Comparison of ENCODE assay signal across 9 cellular contexts in the genomic region with DNA sequence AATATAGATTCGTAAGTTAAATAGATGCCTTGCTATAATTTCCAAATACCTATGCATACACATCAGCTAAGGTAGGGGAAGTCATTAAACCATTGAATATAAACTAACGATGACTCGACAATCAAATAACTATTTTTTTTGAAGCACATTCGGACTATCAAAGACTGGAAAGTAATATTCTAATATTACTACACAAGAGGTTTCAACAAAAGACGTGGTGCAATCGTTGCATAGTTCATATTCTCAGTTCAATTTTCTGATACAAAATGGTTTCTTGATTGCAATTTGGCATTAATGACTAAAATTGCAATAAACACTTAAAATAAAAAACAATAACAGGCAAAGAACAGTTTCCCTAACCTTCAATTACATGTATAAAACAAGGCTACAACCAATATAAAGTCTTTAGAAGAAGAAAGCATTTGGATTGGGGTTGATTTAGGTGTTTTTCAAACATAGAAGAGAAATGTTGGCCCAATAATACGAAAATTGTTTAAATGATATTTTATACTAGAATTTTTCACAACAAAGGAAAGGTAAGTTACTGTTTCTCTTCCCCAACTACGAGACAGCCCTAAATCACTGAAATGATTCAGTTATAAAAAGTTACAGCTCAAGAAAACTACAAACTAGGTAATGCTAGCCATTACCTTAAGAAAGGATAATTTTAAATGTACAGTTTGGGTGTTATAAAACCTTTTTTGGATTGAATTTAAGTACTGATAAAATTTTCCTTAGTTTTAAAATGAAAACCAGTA. TPM values are rescaled to one million over a fixed set of nuclear protein-coding genes. Genes with fewer than 3 reads are reported as not detected.
DNase-seq lines count a peak whose midpoint lies in the region; ATAC-seq and TF ChIP-seq lines count a peak whose summit lies in the region.
"Had no signal": no experiment of that assay in that cellular context is flagged by ENCODE, and none has a peak within 500 bp of the region (broad histone marks: within the 10 kb centered on the region; RNA-seq: fewer than 3 reads in every experiment).

No MANE protein-coding gene starts in this region.

- DNase-seq in MG63, result no peak
- no peak for DNase-seq in testis
- no peak for DNase-seq in activated CD4-positive, alpha-beta T cell treated with anti-CD3 and anti-CD28 coated beads, Interleukin-2, amount 10 ng/mL, durations not matched to agents 24 days and 14 days
- no peak for DNase-seq in activated CD4-positive, alpha-beta T cell treated with anti-CD3 and anti-CD28 coated beads for 48 hours
- DNase-seq: activated T-cell treated with anti-CD3 and anti-CD28 coated beads, Interleukin-2, amount 50 U/mL, for 72 hours had no signal

- H3K27ac ChIP-seq in cingulate gyrus (ENCODE audit: low read depth, low read length) (peak overlapping the region; percentile 41), mesodermal cell (ENCODE audit: low read depth, low read length, severe bottlenecking) (no peak overlapping the region), testis (peak overlapping the region; percentile 78 to 92)

- no peak overlapping the region for H3K4me3 Mint-ChIP-seq in activated CD4-positive, alpha-beta T cell treated with anti-CD3 and anti-CD28 coated beads, Interleukin-2, amount 10 ng/mL, durations not matched to agents 24 days and 14 days
- H3K4me3 Mint-ChIP-seq: activated T-cell treated with anti-CD3 and anti-CD28 coated beads, Interleukin-2, amount 50 U/mL, for 72 hours; dendritic cell treated with granulocyte-macrophage colony-stimulating factor and Interleukin-4, amounts not matched to agents 40 ng/mL and 50 ng/mL, for 4 days had no signal

- ATAC-seq in GM19023 (IDR thresholded peaks at IDR 0.05; ENCODE audit: unreplicated experiment), result no peak
- ATAC-seq: activated T-cell treated with anti-CD3 and anti-CD28 coated beads, Interleukin-2, amount 50 U/mL, for 72 hours had no signal

- peaks cover 2% of the 10 kb centered on the region for H3K36me3 Mint-ChIP-seq in activated CD4-positive, alpha-beta T cell treated with anti-CD3 and anti-CD28 coated beads, Interleukin-2, amount 10 ng/mL, durations not matched to agents 24 days and 14 days (ENCODE audit: low read depth)

- intact Hi-C loops in testis (cut with DNase I; ENCODE audit: low total_unique reads), result loop anchor here (5.0 kb wide), 1 partner anchor 441 kb away; no protein-coding TSS in a partner anchor
- intact Hi-C loops in activated CD4-positive, alpha-beta T cell treated with anti-CD3 and anti-CD28 coated beads, Interleukin-2, amount 10 ng/mL, durations not matched to agents 24 days and 14 days (cut with micrococcal nuclease), result no loop called here

- H3K9me3 Mint-ChIP-seq in activated CD4-positive, alpha-beta T cell treated with anti-CD3 and anti-CD28 coated beads, Interleukin-2, amount 10 ng/mL, durations not matched to agents 24 days and 14 days, result no peaks in the 10 kb centered on the region
- H3K9me3 Mint-ChIP-seq: activated T-cell treated with anti-CD3 and anti-CD28 coated beads, Interleukin-2, amount 50 U/mL, for 72 hours; dendritic cell treated with granulocyte-macrophage colony-stimulating factor and Interleukin-4, amounts not matched to agents 40 ng/mL and 50 ng/mL, for 4 days had no signal

- no peak for TF ChIP-seq CTCF in testis (IDR thresholded peaks at IDR 0.05)

- H3K27ac Mint-ChIP-seq in activated CD4-positive, alpha-beta T cell treated with anti-CD3 and anti-CD28 coated beads, Interleukin-2, amount 10 ng/mL, durations not matched to agents 24 days and 14 days, result no peak overlapping the region
- H3K27ac Mint-ChIP-seq: activated T-cell treated with anti-CD3 and anti-CD28 coated beads, Interleukin-2, amount 50 U/mL, for 72 hours; dendritic cell treated with granulocyte-macrophage colony-stimulating factor and Interleukin-4, amounts not matched to agents 40 ng/mL and 50 ng/mL, for 4 days had no signal

- H3K4me1 ChIP-seq in mesodermal cell (ENCODE audit: control insufficient read depth, insufficient read depth, low read length, poor library complexity, severe bottlenecking), result peaks cover 19% of the 10 kb centered on the region
- peaks cover 6% of the 10 kb centered on the region for H3K4me1 ChIP-seq in testis

- peaks cover 7% of the 10 kb centered on the region for H3K4me1 Mint-ChIP-seq in activated CD4-positive, alpha-beta T cell treated with anti-CD3 and anti-CD28 coated beads, Interleukin-2, amount 10 ng/mL, durations not matched to agents 24 days and 14 days

- no peak for TF ChIP-seq POLR2A in testis (IDR thresholded peaks at IDR 0.05)

- H3K4me3 ChIP-seq in MG63 (peak overlapping the region; percentile 54), mesodermal cell (ENCODE audit: extremely low read depth, insufficient read depth, low read length, poor library complexity, severe bottlenecking) (peak overlapping the region; percentile 52), testis (peak overlapping the region; percentile 70 to 74)

- peaks cover 95% of the 10 kb centered on the region for H3K36me3 ChIP-seq in MG63
- peaks cover 12% of the 10 kb centered on the region for H3K36me3 ChIP-seq in mesodermal cell (ENCODE audit: control insufficient read depth, insufficient read depth, low read length)
- no peaks in the 10 kb centered on the region for H3K36me3 ChIP-seq in testis (ENCODE audit: low read depth, missing control alignments)

- H3K27me3 Mint-ChIP-seq in activated CD4-positive, alpha-beta T cell treated with anti-CD3 and anti-CD28 coated beads, Interleukin-2, amount 10 ng/mL, durations not matched to agents 24 days and 14 days, result peaks cover 38% of the 10 kb centered on the region

- 94% methylated on average over 4 of the region's 8 CpGs; no CpG with 5 or more reads in 1 of the 2 experiments for WGBS in mesodermal cell (ENCODE audit: insufficient coverage in 2 of 2), 2 experiments
- WGBS in testis, 2 donors, result 18% methylated on average over 8 of the region's 8 CpGs

- H3K9me3 ChIP-seq in MG63 (no peaks in the 10 kb centered on the region), mesodermal cell (ENCODE audit: control insufficient read depth, low read length) (no peaks in the 10 kb centered on the region), testis (no peaks in the 10 kb centered on the region)

- H3K27me3 ChIP-seq in MG63, result no peaks in the 10 kb centered on the region
- no peaks in the 10 kb centered on the region for H3K27me3 ChIP-seq in testis

RNA-seq across cellular contexts. Expression of a gene that starts 17.6 kb away (rescaled TPM):
- total RNA-seq in MG63 (2014; rRNA removed; shearing (Covaris generic); ENCODE audit: low replicate concordance), result not detected in 2 replicates
- not detected for polyA plus RNA-seq in mesodermal cell (2013, experiment 1 of 2)
- not detected for polyA plus RNA-seq in mesodermal cell (2013, experiment 2 of 2)
- 1 to 10 TPM; 2.8 to 4.6 TPM for total RNA-seq in testis
- not detected for polyA plus RNA-seq in testis (ENCODE audit: insufficient read depth, low read depth, low replicate concordance)
- not detected in 2 replicates for total RNA-seq in activated CD4-positive, alpha-beta T cell treated with anti-CD3 and anti-CD28 coated beads, Interleukin-2, amount 10 ng/mL, durations not matched to agents 24 days and 14 days
- total RNA-seq: activated T-cell treated with anti-CD3 and anti-CD28 coated beads, Interleukin-2, amount 50 U/mL, for 72 hours had no signal
